ENCODE assay signal across 8 cellular contexts in the genomic region with DNA sequence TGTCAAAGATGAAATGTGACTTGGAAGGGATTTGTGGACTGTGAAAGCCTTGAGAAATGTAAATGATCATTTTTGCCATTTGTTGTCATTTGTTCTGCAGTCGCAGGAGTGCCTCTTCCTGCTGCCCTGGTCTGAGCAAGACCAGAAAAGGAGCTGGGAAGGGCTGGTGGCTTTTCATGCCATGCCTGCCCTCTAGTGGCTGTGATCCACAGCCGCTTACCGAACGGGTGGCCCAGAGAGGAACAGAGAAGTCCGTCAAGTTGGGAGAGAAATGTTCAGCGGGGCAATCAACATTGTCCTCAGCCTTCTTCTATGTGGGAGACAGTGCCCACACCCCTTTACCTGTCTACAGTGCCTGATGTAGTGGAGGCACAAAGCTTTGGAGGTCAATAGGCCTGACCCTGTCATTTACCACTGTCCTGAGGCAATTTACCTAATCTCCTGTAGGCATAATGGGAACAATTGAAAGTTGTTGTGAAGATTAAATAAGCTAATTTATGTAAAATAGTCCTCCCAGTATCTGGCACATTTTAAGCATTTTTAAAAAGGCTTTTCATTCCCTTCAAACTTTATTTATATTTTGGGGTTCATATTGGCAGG.
DNase-seq lines count a peak whose midpoint lies in the region; ATAC-seq lines count a peak whose summit lies in the region.

No MANE protein-coding gene starts in this region.

- H3K9me3 ChIP-seq in aorta (ENCODE audit: control insufficient read depth, low read length) = no peaks in the 10 kb centered on the region

- no peaks in the 10 kb centered on the region for H3K36me3 ChIP-seq in aorta (ENCODE audit: control insufficient read depth in 1 of 2, insufficient read depth in 2 of 2, low read length in 1 of 2)

- intact Hi-C loops in posterior cingulate gyrus (cut with DNase I) = loop anchor here (1.0 to 5.0 kb wide), 2 partner anchors 188 to 247 kb away; no protein-coding TSS in a partner anchor
- intact Hi-C loops in aorta (cut with DNase I) = loop anchor here (2.0 to 10.0 kb wide), 3 partner anchors 187 to 219 kb away; no protein-coding TSS in a partner anchor

- H3K27me3 ChIP-seq in aorta (ENCODE audit: control insufficient read depth in 1 of 2, insufficient read depth in 2 of 2, low read length in 1 of 2) = no peaks in the 10 kb centered on the region

- H3K4me3 ChIP-seq in aorta (ENCODE audit: low read length in 2 of 2) = no peak overlapping the region

- peak; percentile 86 for ATAC-seq in GM21825 (IDR thresholded peaks at IDR 0.05; ENCODE audit: unreplicated experiment)
- peak; percentile 88 for ATAC-seq in aorta (ENCODE audit: low FRiP score)

- DNase-seq in GM04504 (ENCODE audit: low read depth) (peak; percentile 52), KBM-7 (peak; percentile 86), RKO (ENCODE audit: low spot score) (peak; percentile 84), glomerular endothelial cell (ENCODE audit: extremely low read depth, low read depth, low spot score) (peak; percentile 27), posterior cingulate gyrus (peak; percentile 58 to 97 (median 76)), aorta (peak; percentile 85 to 87)
- peak; percentile 79 for DNase-seq in activated effector memory CD4-positive, alpha-beta T cell treated with anti-CD3 and anti-CD28 coated beads, Interleukin-2, amount 50 U/mL, for 16 hours

- no peaks in the 10 kb centered on the region for H3K4me1 ChIP-seq in aorta (ENCODE audit: control insufficient read depth in 1 of 2, insufficient read depth in 2 of 2, low read length in 2 of 2)

- WGBS in aorta, 2 donors = 3% methylated on average over 6 of the region's 6 CpGs

- H3K27ac ChIP-seq in aorta (ENCODE audit: low read depth in 1 of 2, low read length in 2 of 2) = no peak overlapping the region

- in situ Hi-C loops in KBM-7 (cut with MboI; ENCODE audit: low pct_unique_long_range_greater_than_20kb, low sequenced_read_pairs) = loop anchor here (25.0 kb wide), 1 partner anchor 187 kb away; no protein-coding TSS in a partner anchor

Comparison
In these comparisons a context has a peak if more than half of its experiments do, and no peak if none do; other contexts are left out.
1. DNase-seq: peak in every context shown above with its lines; median percentile 86 in KBM-7; 86 in aorta; 84 in RKO; 79 in activated effector memory CD4-positive, alpha-beta T cell treated with anti-CD3 and anti-CD28 coated beads, Interleukin-2, amount 50 U/mL, for 16 hours; 76 in posterior cingulate gyrus; 52 in GM04504; 27 in glomerular endothelial cell.